Comparison of ENCODE assay signal across 8 cellular contexts in genomic region chr1:19704247-19705113, GRCh38. TPM values are rescaled to one million over a fixed set of nuclear protein-coding genes. Genes with fewer than 3 reads are reported as not detected.
A peak's percentile ranks its signal among the peaks of the same experiment; 100 is the strongest.
DNase-seq lines count a peak whose midpoint lies in the region; ATAC-seq and TF ChIP-seq lines count a peak whose summit lies in the region.

No MANE protein-coding gene starts in this region.

- DNase-seq in ACHN (peak; percentile 56), NCI-H2196 (lab: John Stamatoyannopoulos, UW; ENCODE audit: unreplicated experiment) (peak; percentile 75), lung (ENCODE audit: low spot score) (peak; percentile 57)
- peak; percentile 70 to 74 for DNase-seq in activated CD4-positive, alpha-beta T cell treated with anti-CD3 and anti-CD28 coated beads, Interleukin-2, amount 50 U/mL, for 48 hours
- DNase-seq in effector memory CD4-positive, alpha-beta T cell: peak; percentile 20 to 40 (median 30)
- peak; percentile 24 for DNase-seq in stimulated activated CD8-positive, alpha-beta memory T cell treated with anti-CD3 and anti-CD28 coated beads, Interleukin-12 subunit alpha, Interleukin-12 subunit beta, amount 100 ng/mL, for 4 hours (ENCODE audit: low read depth)

- H3K9me3 ChIP-seq in effector memory CD4-positive, alpha-beta T cell (ENCODE audit: control insufficient read depth, low read length): no peaks in the 10 kb centered on the region
- H3K9me3 ChIP-seq in lung (ENCODE audit: control insufficient read depth in 2 of 2, insufficient read depth in 1 of 2, low read length in 1 of 2): no peaks in the 10 kb centered on the region

- in situ Hi-C loops in ACHN (cut with HindIII; ENCODE audit: low pct_ligation_motif_present, low pct_unique_long_range_greater_than_20kb, low sequenced_read_pairs): no loop called here

- WGBS in lung, 2 donors: 32 to 42% methylated on average over 19 of the region's 19 CpGs

- H3K27ac ChIP-seq in effector memory CD4-positive, alpha-beta T cell (ENCODE audit: insufficient read depth, low read length, poor library complexity, severe bottlenecking): no peak overlapping the region
- H3K27ac ChIP-seq in lung (ENCODE audit: low read depth in 1 of 2, low read length in 1 of 2): no peak overlapping the region

- H3K4me3 ChIP-seq in effector memory CD4-positive, alpha-beta T cell (ENCODE audit: insufficient read depth, low read depth, low read length, poor library complexity, severe bottlenecking): no peak overlapping the region
- no peak overlapping the region for H3K4me3 ChIP-seq in lung

- H3K27me3 ChIP-seq in effector memory CD4-positive, alpha-beta T cell (replicated peaks; ENCODE audit: control insufficient read depth, insufficient read depth, low read length, poor library complexity, severe bottlenecking): no peaks in the 10 kb centered on the region
- H3K27me3 ChIP-seq in lung (ENCODE audit: control insufficient read depth, insufficient read depth): no peaks in the 10 kb centered on the region

- ATAC-seq in lung (ENCODE audit: insufficient read depth, low FRiP score) (no peak), HG02884 (IDR thresholded peaks at IDR 0.05; ENCODE audit: unreplicated experiment) (no peak)

- peaks cover 6% of the 10 kb centered on the region for H3K4me1 ChIP-seq in effector memory CD4-positive, alpha-beta T cell (ENCODE audit: control insufficient read depth, insufficient read depth, low read length, poor library complexity, severe bottlenecking)
- H3K4me1 ChIP-seq in lung (ENCODE audit: control insufficient read depth in 2 of 2, insufficient read depth in 2 of 2, low read length in 2 of 2): peaks cover 0 to 2% of the 10 kb centered on the region in 2 donors

- peaks cover 9% of the 10 kb centered on the region for H3K36me3 ChIP-seq in effector memory CD4-positive, alpha-beta T cell (ENCODE audit: control insufficient read depth, insufficient read depth, low read length)
- peaks cover 0 to 10% of the 10 kb centered on the region in 2 donors for H3K36me3 ChIP-seq in lung (ENCODE audit: control insufficient read depth in 2 of 2, insufficient read depth in 2 of 2, low read length in 2 of 2)

- TF ChIP-seq CTCF in GM12873 (IDR thresholded peaks at IDR 0.05; ENCODE audit: insufficient read depth, low read depth, low read length, missing control alignments) (peak; percentile 95), lung (IDR thresholded peaks at IDR 0.05; ENCODE audit: control extremely low read depth, extremely low read depth) (peak; percentile 81)

RNA-seq across cellular contexts. Expression of gene HTR6, which starts 39.8 kb away (rescaled TPM):
- not detected for total RNA-seq in lung
- not detected for polyA plus RNA-seq in lung

Comparison
In these comparisons a context has a peak if more than half of its experiments do, and no peak if none do; other contexts are left out.
1. DNase-seq: peak in every context shown above with its lines; median percentile 75 in NCI-H2196; 72 in activated CD4-positive, alpha-beta T cell treated with anti-CD3 and anti-CD28 coated beads, Interleukin-2, amount 50 U/mL, for 48 hours; 57 in lung; 56 in ACHN; 30 in effector memory CD4-positive, alpha-beta T cell; 24 in stimulated activated CD8-positive, alpha-beta memory T cell treated with anti-CD3 and anti-CD28 coated beads, Interleukin-12 subunit alpha, Interleukin-12 subunit beta, amount 100 ng/mL, for 4 hours.